12 cellular contexts compared by ENCODE assay signal in the genomic region with DNA sequence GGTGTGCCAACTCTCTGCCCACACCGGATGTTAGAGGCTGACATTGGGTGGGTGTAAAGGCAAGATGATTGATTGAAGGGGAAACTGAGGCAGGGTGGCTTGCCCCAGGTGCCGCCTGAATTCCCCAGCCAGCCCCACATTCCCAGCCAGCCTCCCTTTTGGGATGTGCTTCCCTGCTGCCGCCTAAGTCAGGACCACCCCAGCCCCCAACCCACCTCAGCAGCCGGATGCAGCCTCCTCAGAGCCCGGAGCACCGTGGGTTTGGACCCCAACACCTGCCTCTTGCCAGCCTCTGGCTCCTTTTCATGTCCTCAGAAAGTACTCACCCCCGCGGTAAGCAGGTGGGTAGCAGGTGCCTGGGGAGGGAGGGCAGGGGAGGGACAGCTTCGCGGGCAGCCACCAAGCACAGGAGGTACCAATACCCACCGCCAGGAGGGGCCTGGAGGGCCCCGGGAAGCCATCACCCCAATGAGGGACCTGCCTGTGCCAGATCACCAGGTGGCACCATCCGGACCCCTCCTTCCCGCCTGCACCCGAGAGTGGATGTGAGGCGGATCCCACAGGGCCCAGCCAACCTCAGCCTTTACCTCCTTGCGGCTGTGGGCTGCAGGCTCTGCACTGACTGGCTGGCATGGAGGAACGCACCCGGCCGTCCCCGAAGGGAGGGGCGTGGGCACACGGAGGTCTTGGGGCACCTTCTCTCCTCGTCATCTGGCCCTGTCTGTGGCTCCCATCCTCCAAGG.
DNase-seq lines count a peak whose midpoint lies in the region; ATAC-seq and TF ChIP-seq lines count a peak whose summit lies in the region.
"Had no signal": no experiment of that assay in that cellular context is flagged by ENCODE, and none has a peak within 500 bp of the region (broad histone marks: within the 10 kb centered on the region; RNA-seq: fewer than 3 reads in every experiment).

No MANE protein-coding gene starts in this region.

- TF ChIP-seq CTCF in mucosa of descending colon (IDR thresholded peaks at IDR 0.05): no peak

- H3K36me3 ChIP-seq in mucosa of descending colon (ENCODE audit: low read depth): no peaks in the 10 kb centered on the region
- H3K36me3 ChIP-seq: adrenal gland, stomach had no signal

- DNase-seq in DMS53 treated with DMSO at 0.1 percent for 48 hours (lab: John Stamatoyannopoulos, UW; ENCODE audit: unreplicated experiment) (peak; percentile 25), LHCN-M2 (ENCODE audit: low read depth) (peak; percentile 6), RPMI8226 (peak; percentile 76), mucosa of descending colon (peak in 2 of 3 donors; percentile 54 to 61), DMS153 (lab: John Stamatoyannopoulos, UW) (no peak), LoVo (ENCODE audit: low spot score) (no peak)
- no peak for DNase-seq in stimulated activated naive CD4-positive, alpha-beta T cell treated with Interleukin-2 at 50 U/mL for 16 hours (lab: John Stamatoyannopoulos, UW)
- DNase-seq: DMS79 treated with DMSO at 0.1 percent for 48 hours; NCI-H2227 treated with DMSO at 0.1 percent for 48 hours; stimulated activated CD4-positive, alpha-beta T cell treated with anti-CD3 and anti-CD28 coated beads, Interleukin-4, amount 100 ng/mL, for 24 hours; stomach had no signal

- H3K4me3 ChIP-seq in mucosa of descending colon: no peak overlapping the region
- H3K4me3 ChIP-seq: adrenal gland, stomach had no signal

- H3K9me3 ChIP-seq in mucosa of descending colon: no peaks in the 10 kb centered on the region
- H3K9me3 ChIP-seq: adrenal gland, stomach had no signal

- H3K4me1 ChIP-seq in mucosa of descending colon (ENCODE audit: low read depth): peaks cover 67% of the 10 kb centered on the region

- no peak for ATAC-seq in mucosa of descending colon

- intact Hi-C loops in mucosa of descending colon (cut with DNase I, micrococcal nuclease): loop anchor here (2.0 to 10.0 kb wide), 4 partner anchors 70 to 233 kb away; no protein-coding TSS in a partner anchor

Comparison
In these comparisons a context has a peak if more than half of its experiments do, and no peak if none do; other contexts are left out.
1. DNase-seq: peak in DMS53 treated with DMSO at 0.1 percent for 48 hours (single experiment), LHCN-M2 (single experiment), RPMI8226 (single experiment) and mucosa of descending colon (2 of 3); none in DMS153 (single experiment), LoVo (single experiment) and stimulated activated naive CD4-positive, alpha-beta T cell treated with Interleukin-2 at 50 U/mL for 16 hours (single experiment).